23 cellular contexts compared by ENCODE assay signal in the genomic region with DNA sequence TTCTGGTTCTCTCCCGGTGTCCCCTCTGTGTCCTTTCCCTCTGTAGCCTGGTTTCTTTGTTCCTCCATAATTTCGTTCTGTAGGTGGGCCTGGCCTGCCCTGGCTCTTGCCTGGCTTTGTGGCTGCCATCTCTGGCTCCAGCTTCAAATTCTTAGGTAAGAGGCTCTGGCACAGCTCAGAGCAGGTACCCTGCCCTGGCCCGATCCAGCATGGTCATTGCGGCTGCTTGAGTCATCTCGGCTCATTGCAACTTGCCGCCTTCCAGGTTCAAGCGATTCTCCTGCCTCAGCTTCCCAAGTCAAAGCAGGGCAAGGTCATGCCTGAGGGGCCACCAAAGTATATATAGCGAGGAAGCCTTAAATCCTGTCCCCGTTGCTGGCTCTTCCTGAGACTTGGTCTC.
"Had no signal": no experiment of that assay in that cellular context is flagged by ENCODE, and none has a peak within 500 bp of the region (broad histone marks: within the 10 kb centered on the region; RNA-seq: fewer than 3 reads in every experiment).

No MANE protein-coding gene starts in this region.

- DNase-seq: colonic mucosa; cortex of kidney; dermis blood vessel endothelial cell; dorsolateral prefrontal cortex; effector CD4-positive, alpha-beta T cell; effector CD8-positive, alpha-beta T cell; effector memory CD4-positive, alpha-beta T cell; effector memory CD8-positive, alpha-beta T cell; endodermal cell; erythroblast; esophagus squamous epithelium; foreskin fibroblast; foreskin keratinocyte; foreskin melanocyte; gastrocnemius medialis; glutamatergic neuron; head of caudate nucleus had no signal

- H3K9me3 ChIP-seq: colonic mucosa, esophagus muscularis mucosa, esophagus squamous epithelium, gastrocnemius medialis, gastroesophageal sphincter, heart left ventricle, heart right ventricle had no signal

- H3K4me1 ChIP-seq: colonic mucosa, esophagus muscularis mucosa, esophagus squamous epithelium, foreskin keratinocyte, gastrocnemius medialis, gastroesophageal sphincter, heart left ventricle had no signal

- H3K27ac ChIP-seq: colonic mucosa, coronary artery, dorsolateral prefrontal cortex, epithelial cell of prostate, esophagus muscularis mucosa, esophagus squamous epithelium, foreskin keratinocyte, gastrocnemius medialis, gastroesophageal sphincter, heart left ventricle, heart right ventricle had no signal

- H3K27me3 ChIP-seq: colonic mucosa, dorsolateral prefrontal cortex, esophagus muscularis mucosa, esophagus squamous epithelium, foreskin keratinocyte, gastrocnemius medialis, gastroesophageal sphincter, heart left ventricle, heart right ventricle had no signal

- ATAC-seq: effector memory CD8-positive, alpha-beta T cell; foreskin keratinocyte; gastrocnemius medialis; gastroesophageal sphincter; heart left ventricle had no signal

- H3K4me3 ChIP-seq: colonic mucosa, coronary artery, dorsolateral prefrontal cortex, esophagus muscularis mucosa, esophagus squamous epithelium, gastrocnemius medialis, gastroesophageal sphincter, heart left ventricle, heart right ventricle had no signal

- H3K36me3 ChIP-seq: colonic mucosa, esophagus muscularis mucosa, esophagus squamous epithelium, gastrocnemius medialis, gastroesophageal sphincter, heart left ventricle, heart right ventricle had no signal
